31 cellular contexts compared by ENCODE assay signal in genomic region chr2:55917713-55918390, GRCh38. TPM values are rescaled to one million over a fixed set of nuclear protein-coding genes. Genes with fewer than 3 reads are reported as not detected.
"Had no signal": no experiment of that assay in that cellular context is flagged by ENCODE, and none has a peak within 500 bp of the region (broad histone marks: within the 10 kb centered on the region; RNA-seq: fewer than 3 reads in every experiment).

No MANE protein-coding gene starts in this region.

- H3K4me1 ChIP-seq: adrenal gland, breast epithelium had no signal

- H3K27ac ChIP-seq: adrenal gland, breast epithelium, cardiac muscle cell, epithelial cell of prostate, gastroesophageal sphincter, heart right ventricle, WERI-Rb-1 had no signal

- H3K9me3 ChIP-seq: adrenal gland, ascending aorta, breast epithelium, gastroesophageal sphincter, heart right ventricle had no signal

- H3K4me3 ChIP-seq: adrenal gland, breast epithelium, cardiac muscle cell, gastroesophageal sphincter, heart right ventricle had no signal

- H3K27me3 ChIP-seq: ascending aorta, breast epithelium had no signal

- DNase-seq: activated B cell treated with CpG ODN at 0.5 μM for 24 hours; activated CD4-positive, alpha-beta T cell treated with anti-CD3 and anti-CD28 coated beads for 48 hours; activated CD4-positive, alpha-beta T cell treated with anti-CD3 and anti-CD28 coated beads, Interleukin-2, amount 50 U/mL, for 1 hour; activated CD4-positive, alpha-beta T cell treated with anti-CD3 and anti-CD28 coated beads, Interleukin-2, amount 50 U/mL, for 48 hours; activated CD8-positive, alpha-beta memory T cell treated with anti-CD3 and anti-CD28 coated beads for 24 hours; activated CD8-positive, alpha-beta T cell treated with anti-CD3 and anti-CD28 coated beads for 36 hours; activated effector memory CD4-positive, alpha-beta T cell treated with Interleukin-2 at 50 U/mL for 16 hours; activated gamma-delta T cell treated with Interleukin-2 at 50 U/mL for 16 hours; activated naive CD4-positive, alpha-beta T cell treated with anti-CD3 and anti-CD28 coated beads for 36 hours; activated naive CD8-positive, alpha-beta T cell treated with anti-CD3 and anti-CD28 coated beads for 36 hours; activated naive CD8-positive, alpha-beta T cell treated with anti-CD3 and anti-CD28 coated beads, Interleukin-2, amount 50 U/mL, for 24 hours; activated T-cell treated with anti-CD3 and anti-CD28 coated beads, Interleukin-2, amount 50 U/mL, for 4 hours; adrenal gland; cortex of kidney; dermis blood vessel endothelial cell; effector CD4-positive, alpha-beta T cell; effector memory CD8-positive, alpha-beta T cell; foreskin melanocyte; heart right ventricle; SW 1271; T-cell; T-helper 17 cell; T1000; WERI-Rb-1 had no signal

- H3K36me3 ChIP-seq: adrenal gland, breast epithelium, cardiac muscle cell, gastroesophageal sphincter, WERI-Rb-1 had no signal

- ATAC-seq: activated CD4-positive, CD25-positive, alpha-beta regulatory T cell treated with anti-CD3 and anti-CD28 coated beads, Interleukin-2, amount 50 U/mL, for 24 hours; activated CD8-positive, alpha-beta T cell treated with anti-CD3 and anti-CD28 coated beads for 36 hours; activated naive CD8-positive, alpha-beta T cell treated with anti-CD3 and anti-CD28 coated beads, Interleukin-2, amount 50 U/mL, for 24 hours; activated T-cell treated with anti-CD3 and anti-CD28 coated beads, Interleukin-2, amount 50 U/mL, for 4 hours; activated T-helper 17 cell treated with anti-CD3 and anti-CD28 coated beads, Interleukin-2, amount 50 U/mL, for 72 hours; effector memory CD8-positive, alpha-beta T cell; gastroesophageal sphincter; heart right ventricle; T-cell; T-helper 17 cell had no signal

RNA-seq across cellular contexts. Expression of gene EFEMP1, which starts 5.7 kb away (rescaled TPM):
- total RNA-seq: activated B cell treated with CpG ODN at 0.5 μM for 24 hours; activated CD8-positive, alpha-beta T cell treated with anti-CD3 and anti-CD28 coated beads for 36 hours; activated naive CD4-positive, alpha-beta T cell treated with anti-CD3 and anti-CD28 coated beads for 36 hours; activated naive CD8-positive, alpha-beta T cell treated with anti-CD3 and anti-CD28 coated beads for 36 hours; activated T-helper 17 cell treated with anti-CD3 and anti-CD28 coated beads, Interleukin-2, amount 50 U/mL, for 72 hours; T-helper 17 cell had no signal
